Comparison of ENCODE assay signal across 23 cellular contexts in genomic region chr15:56844463-56844862, GRCh38.
"Had no signal": no experiment of that assay in that cellular context is flagged by ENCODE, and none has a peak within 500 bp of the region (broad histone marks: within the 10 kb centered on the region; RNA-seq: fewer than 3 reads in every experiment).

No MANE protein-coding gene starts in this region.

- DNase-seq: activated CD4-positive, alpha-beta T cell treated with anti-CD3 and anti-CD28 coated beads for 4 hours; activated CD8-positive, alpha-beta memory T cell treated with anti-CD3 and anti-CD28 coated beads, Interleukin-2, amount 50 U/mL, for 48 hours; activated CD8-positive, alpha-beta T cell treated with anti-CD3 and anti-CD28 coated beads, Interleukin-2, amount 10 ng/mL, durations not matched to agents 7 days and 5 days; activated T-cell treated with anti-CD3 and anti-CD28 coated beads, Interleukin-2, amount 50 U/mL, for 1 hour; amniotic stem cell; body of pancreas; central memory CD4-positive, alpha-beta T cell; Karpas-422; NCI-H1105 treated with DMSO at 0.1 percent for 48 hours; NCI-H1436 treated with DMSO at 0.1 percent for 48 hours; NCI-H187; NCI-H2081; NCI-H510A treated with DMSO at 0.1 percent for 48 hours; NK-92 treated with Interleukin-12 subunit alpha and Interleukin-12 subunit beta, amount 100 ng/mL, for 24 hours; Right ventricle myocardium superior had no signal

- H3K4me3 Mint-ChIP-seq: activated CD8-positive, alpha-beta T cell treated with anti-CD3 and anti-CD28 coated beads, Interleukin-2, amount 10 ng/mL, durations not matched to agents 7 days and 5 days; activated naive CD4-positive, alpha-beta T cell treated with anti-CD3 and anti-CD28 coated beads, Interleukin-2, amount 50 U/mL, for 24 hours; T-helper 1 cell treated with Interleukin-12 subunit alpha and Interleukin-12 subunit beta and Interleukin-4 antibody, amounts not matched to agents 30 μg/mL and 1 μg/mL, for 36 hours had no signal

- H3K27me3 ChIP-seq: ascending aorta, body of pancreas, Peyer's patch, SJSA1 had no signal

- H3K9me3 Mint-ChIP-seq: activated naive CD4-positive, alpha-beta T cell treated with anti-CD3 and anti-CD28 coated beads, Interleukin-2, amount 50 U/mL, for 24 hours; T-helper 1 cell treated with Interleukin-12 subunit alpha and Interleukin-12 subunit beta and Interleukin-4 antibody, amounts not matched to agents 30 μg/mL and 1 μg/mL, for 36 hours had no signal

- H3K4me1 ChIP-seq: ascending aorta, body of pancreas, Peyer's patch, SJSA1 had no signal

- ATAC-seq: activated CD4-positive, CD25-positive, alpha-beta regulatory T cell treated with anti-CD3 and anti-CD28 coated beads, Interleukin-2, amount 50 U/mL, for 24 hours; activated CD8-positive, alpha-beta T cell treated with anti-CD3 and anti-CD28 coated beads, Interleukin-2, amount 10 ng/mL, durations not matched to agents 7 days and 5 days; body of pancreas; SK-N-SH treated with all-trans-retinoic acid at 6 μM for 48 hours had no signal

- H3K9me3 ChIP-seq: ascending aorta, body of pancreas, Peyer's patch, SJSA1 had no signal

- H3K36me3 ChIP-seq: ascending aorta, Peyer's patch, SJSA1 had no signal

- H3K4me1 Mint-ChIP-seq: activated naive CD4-positive, alpha-beta T cell treated with anti-CD3 and anti-CD28 coated beads, Interleukin-2, amount 50 U/mL, for 24 hours had no signal

- H3K27ac Mint-ChIP-seq: activated CD8-positive, alpha-beta T cell treated with anti-CD3 and anti-CD28 coated beads, Interleukin-2, amount 10 ng/mL, durations not matched to agents 7 days and 5 days; activated naive CD4-positive, alpha-beta T cell treated with anti-CD3 and anti-CD28 coated beads, Interleukin-2, amount 50 U/mL, for 24 hours; T-helper 1 cell treated with Interleukin-12 subunit alpha and Interleukin-12 subunit beta and Interleukin-4 antibody, amounts not matched to agents 30 μg/mL and 1 μg/mL, for 36 hours had no signal

- H3K4me3 ChIP-seq: ascending aorta, body of pancreas, Peyer's patch, SJSA1 had no signal

- H3K27ac ChIP-seq: ascending aorta, body of pancreas, Peyer's patch, RWPE1, SJSA1 had no signal
